ENCODE assay signal across 1 cellular context in genomic region chr20:50242863-50243609, GRCh38.
TF ChIP-seq lines count a peak whose summit lies in the region.

No MANE protein-coding gene starts in this region.

TF ChIP-seq in HepG2, 621 proteins besides CTCF, POLR2A, EP300 and RAD21 (continued from another document and continues in another):
- TF ChIP-seq CBX5 (CRISPR knock-in tag; IDR thresholded peaks at IDR 0.05; ENCODE audit: borderline replicate concordance), result peak; percentile 37; the same call in 1 of the 2 replicates
- no peak; the same call in 1 of the 2 replicates for TF ChIP-seq JDP2 (CRISPR knock-in tag; IDR thresholded peaks at IDR 0.05; ENCODE audit: borderline replicate concordance)
- TF ChIP-seq RBM22 (optimal IDR thresholded peaks at IDR 0.05; ENCODE audit: low read length), result no peak
- TF ChIP-seq CSRNP2 (CRISPR knock-in tag; conservative IDR thresholded peaks at IDR 0.05; ENCODE audit: low read depth), result no peak
- TF ChIP-seq SMYD3 (CRISPR knock-in tag; IDR thresholded peaks at IDR 0.05), result no peak; the same call in 1 of the 2 replicates
- TF ChIP-seq ZNF180 (CRISPR knock-in tag; IDR thresholded peaks at IDR 0.05; ENCODE audit: borderline replicate concordance, low read depth), result no peak
- no peak for TF ChIP-seq ZBTB8A (CRISPR knock-in tag; IDR thresholded peaks at IDR 0.05; ENCODE audit: borderline replicate concordance, low read depth)
- 0 out of 2 replicates have a peak, but pooled peaks have one; percentile 44 for TF ChIP-seq ZNF264 (CRISPR knock-in tag; IDR thresholded peaks at IDR 0.05)
- peak; percentile 96 for TF ChIP-seq SNAPC2 (CRISPR knock-in tag; IDR thresholded peaks at IDR 0.05)
- peak; percentile 91; the same call in 1 of the 2 replicates for TF ChIP-seq RCOR2 (CRISPR knock-in tag; IDR thresholded peaks at IDR 0.05)
- peak; percentile 82; the same call in 1 of the 2 replicates for TF ChIP-seq ZNF350 (CRISPR knock-in tag; IDR thresholded peaks at IDR 0.05; ENCODE audit: borderline replicate concordance, low read depth)
- TF ChIP-seq PHF8 (CRISPR knock-in tag; IDR thresholded peaks at IDR 0.05), result peak; percentile 51
- no peak for TF ChIP-seq ZNF446 (CRISPR knock-in tag; IDR thresholded peaks at IDR 0.05)
- no peak for TF ChIP-seq KLF13 (CRISPR knock-in tag; IDR thresholded peaks at IDR 0.05)
- TF ChIP-seq HBP1 (CRISPR knock-in tag; IDR thresholded peaks at IDR 0.05; ENCODE audit: low read depth), result peak; percentile 37; the same call in 1 of the 2 replicates
- peak; percentile 86 for TF ChIP-seq ZMYM2 (CRISPR knock-in tag; IDR thresholded peaks at IDR 0.05)
- peak; percentile 91 for TF ChIP-seq ZFP91 (CRISPR knock-in tag; IDR thresholded peaks at IDR 0.05; ENCODE audit: borderline replicate concordance)
- TF ChIP-seq PHF5A (CRISPR knock-in tag; IDR thresholded peaks at IDR 0.05; ENCODE audit: low read depth, unreplicated experiment), result no peak
- no peak for TF ChIP-seq LRRFIP1 (CRISPR knock-in tag; conservative IDR thresholded peaks at IDR 0.05)
- peak; percentile 84; the same call in 1 of the 2 replicates for TF ChIP-seq ZSCAN25 (CRISPR knock-in tag; IDR thresholded peaks at IDR 0.05)
- TF ChIP-seq SYNCRIP (IDR thresholded peaks at IDR 0.05; ENCODE audit: insufficient read depth, low read depth, low read length), result no peak
- no peak for TF ChIP-seq RAD51 (IDR thresholded peaks at IDR 0.05; ENCODE audit: borderline replicate concordance)
- TF ChIP-seq ZNF614 (CRISPR knock-in tag; IDR thresholded peaks at IDR 0.05; ENCODE audit: borderline replicate concordance), result peak; percentile 98
- peak; percentile 88 for TF ChIP-seq ZNF784 (CRISPR knock-in tag; IDR thresholded peaks at IDR 0.05; ENCODE audit: borderline replicate concordance)
- TF ChIP-seq ELK4 (CRISPR knock-in tag; IDR thresholded peaks at IDR 0.05; ENCODE audit: borderline replicate concordance), result no peak
- peak; percentile 89 for TF ChIP-seq ZNF772 (CRISPR knock-in tag; IDR thresholded peaks at IDR 0.05)
- TF ChIP-seq HOXD1 (CRISPR knock-in tag; IDR thresholded peaks at IDR 0.05), result peak; percentile 84; the same call in 1 of the 2 replicates
- peak; percentile 74; the same call in 1 of the 2 replicates for TF ChIP-seq ZNF142 (CRISPR knock-in tag; IDR thresholded peaks at IDR 0.05)
- TF ChIP-seq ZNF280B (CRISPR knock-in tag; IDR thresholded peaks at IDR 0.05; ENCODE audit: borderline replicate concordance), result peak; percentile 80
- no peak for TF ChIP-seq ZNF75D (CRISPR knock-in tag; IDR thresholded peaks at IDR 0.05; ENCODE audit: borderline replicate concordance)
- TF ChIP-seq ZNF850 (CRISPR knock-in tag; conservative IDR thresholded peaks at IDR 0.05), result no peak
- TF ChIP-seq SATB2 (CRISPR knock-in tag; IDR thresholded peaks at IDR 0.05), result no peak
- peak; percentile 88; the same call in 1 of the 2 replicates for TF ChIP-seq ZNF414 (CRISPR knock-in tag; IDR thresholded peaks at IDR 0.05)
- TF ChIP-seq AGO1 (IDR thresholded peaks at IDR 0.05; ENCODE audit: low read depth, low read length, poor library complexity, severe bottlenecking), result no peak
- no peak for TF ChIP-seq U2AF2 (IDR thresholded peaks at IDR 0.05; ENCODE audit: low read depth, low read length)
- TF ChIP-seq POLR2AphosphoS5 (IDR thresholded peaks at IDR 0.05; ENCODE audit: low read depth, low read length), result no peak
- peak; percentile 78 for TF ChIP-seq ZNF121 (CRISPR knock-in tag; IDR thresholded peaks at IDR 0.05)
- peak; percentile 97 for TF ChIP-seq GFI1 (CRISPR knock-in tag; IDR thresholded peaks at IDR 0.05; ENCODE audit: borderline replicate concordance)
- TF ChIP-seq PCBP1 (IDR thresholded peaks at IDR 0.05; ENCODE audit: borderline replicate concordance, low read depth, low read length), result 0 out of 2 replicates have a peak, but pooled peaks have one; percentile 46
- TF ChIP-seq TBP (CRISPR knock-in tag; IDR thresholded peaks at IDR 0.05), result no peak
- TF ChIP-seq ZNF382 (CRISPR knock-in tag; IDR thresholded peaks at IDR 0.05; ENCODE audit: borderline replicate concordance), result no peak
- TF ChIP-seq ZNF550 (CRISPR knock-in tag; IDR thresholded peaks at IDR 0.05; ENCODE audit: borderline replicate concordance), result no peak
- TF ChIP-seq ZNF253 (CRISPR knock-in tag; IDR thresholded peaks at IDR 0.05; ENCODE audit: borderline replicate concordance), result peak; percentile 75; the same call in 1 of the 2 replicates
